In the genomic region with DNA sequence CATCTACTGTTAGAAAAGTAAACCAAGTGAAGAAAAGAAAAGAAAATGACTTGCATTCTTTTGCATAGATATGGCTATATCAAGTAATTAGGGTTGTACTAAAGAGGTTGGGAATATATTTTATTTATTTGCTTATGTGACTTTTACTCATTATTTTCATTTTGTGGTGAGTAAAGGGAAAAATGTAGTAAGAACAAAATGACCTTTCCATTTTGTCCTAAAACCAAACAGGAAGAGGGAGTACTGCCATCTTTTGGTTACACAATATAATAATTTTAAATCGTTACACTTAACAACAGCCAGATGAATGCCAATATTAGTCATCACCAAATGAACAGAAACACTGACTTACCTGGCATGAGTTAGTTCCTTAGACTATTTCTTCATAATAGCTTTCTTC, we compare ENCODE assay signal across 9 cellular contexts. TPM values are rescaled to one million over a fixed set of nuclear protein-coding genes. Genes with fewer than 3 reads are reported as not detected.
A peak's percentile ranks its signal among the peaks of the same experiment; 100 is the strongest.
DNase-seq lines count a peak whose midpoint lies in the region; ATAC-seq and TF ChIP-seq lines count a peak whose summit lies in the region.
"Had no signal": no experiment of that assay in that cellular context is flagged by ENCODE, and none has a peak within 500 bp of the region (broad histone marks: within the 10 kb centered on the region; RNA-seq: fewer than 3 reads in every experiment).

No MANE protein-coding gene starts in this region.

- DNase-seq in NCI-H1694 treated with DMSO at 0.1 percent for 48 hours (lab: John Stamatoyannopoulos, UW), result peak; percentile 43
- no peak for DNase-seq in NCI-H1694 (lab: John Stamatoyannopoulos, UW)
- peak; percentile 69 for DNase-seq in NB4 (ENCODE audit: low read depth)
- DNase-seq in dermis microvascular lymphatic vessel endothelial cell (ENCODE audit: low read depth in 2 of 2), result peak; percentile 75 to 84
- DNase-seq in gastrocnemius medialis, result no peak
- no peak for DNase-seq in NCI-H2029 treated with DMSO at 0.1 percent for 48 hours (lab: John Stamatoyannopoulos, UW)
- DNase-seq in mucosa of gallbladder (ENCODE audit: low spot score), result no peak

- intact Hi-C loops in gastrocnemius medialis (cut with DNase I; ENCODE audit: low total_unique reads), result loop anchor here (5.0 kb wide), 1 partner anchor 38 kb away; no protein-coding TSS in a partner anchor

- no peak overlapping the region for H3K27ac ChIP-seq in gastrocnemius medialis
- H3K27ac ChIP-seq: BLaER1 had no signal

- no peaks in the 10 kb centered on the region for H3K9me3 ChIP-seq in gastrocnemius medialis

- no peak overlapping the region for H3K4me3 ChIP-seq in NB4 (ENCODE audit: low read depth, low read length)
- no peak overlapping the region for H3K4me3 ChIP-seq in gastrocnemius medialis
- H3K4me3 ChIP-seq: BLaER1 had no signal

- H3K36me3 ChIP-seq in gastrocnemius medialis, result no peaks in the 10 kb centered on the region
- H3K36me3 ChIP-seq: BLaER1 had no signal

- ATAC-seq in gastrocnemius medialis (peak; percentile 77 to 84), GM21786 (IDR thresholded peaks at IDR 0.05; ENCODE audit: unreplicated experiment) (no peak)

- TF ChIP-seq POLR2A in NB4 (IDR thresholded peaks at IDR 0.05; ENCODE audit: extremely low read depth, insufficient read length) (no peak), gastrocnemius medialis (IDR thresholded peaks at IDR 0.05) (no peak)

- peaks cover 0 to 8% of the 10 kb centered on the region in 2 donors for H3K4me1 ChIP-seq in gastrocnemius medialis

- no peak for TF ChIP-seq CTCF in NB4 (IDR thresholded peaks at IDR 0.05; ENCODE audit: low read depth, low read length)
- no peak for TF ChIP-seq CTCF in gastrocnemius medialis (IDR thresholded peaks at IDR 0.05 in 4 of 5, conservative IDR thresholded peaks at IDR 0.05 in 1 of 5)

- in situ Hi-C loops in gastrocnemius medialis (cut with MboI; ENCODE audit: low sequenced_read_pairs in 4 of 4), result loop anchor here in 3 of 4 donors (25.0 kb wide), 1 partner anchor 457 kb away; no protein-coding TSS in a partner anchor

- no peaks in the 10 kb centered on the region for H3K27me3 ChIP-seq in gastrocnemius medialis
- H3K27me3 ChIP-seq: BLaER1 had no signal

RNA-seq across cellular contexts. Expression of gene NDUFV2, which starts 47.3 kb away (rescaled TPM):
- 71.2 and 105 TPM in 2 replicates for total RNA-seq in dermis microvascular lymphatic vessel endothelial cell
- total RNA-seq in gastrocnemius medialis, result 100 to 1,000 TPM; 251 to 386 (median 277) TPM
- 106 TPM for total RNA-seq in mucosa of gallbladder

Comparison
In these comparisons a context has a peak if more than half of its experiments do, and no peak if none do; other contexts are left out.
1. DNase-seq: peak in NCI-H1694 treated with DMSO at 0.1 percent for 48 hours (single experiment), NB4 (single experiment) and dermis microvascular lymphatic vessel endothelial cell (2 of 2); none in NCI-H1694 (single experiment), gastrocnemius medialis (0 of 2), NCI-H2029 treated with DMSO at 0.1 percent for 48 hours (single experiment) and mucosa of gallbladder (single experiment).